In genomic region chrX:85018471-85018870, GRCh38 we compare ENCODE assay signal across 10 cellular contexts.
"Had no signal": no experiment of that assay in that cellular context is flagged by ENCODE, and none has a peak within 500 bp of the region (broad histone marks: within the 10 kb centered on the region; RNA-seq: fewer than 3 reads in every experiment).

No MANE protein-coding gene starts in this region.

- ATAC-seq: HCT116, K562 had no signal

- H3K27ac ChIP-seq: GM23248, HL-60 had no signal

- H3K4me1 ChIP-seq: HAP-1 had no signal

- H3K4me3 Mint-ChIP-seq: HFFc6 had no signal

- DNase-seq: GM23248, GOT3, H7, IMR-90, KG1 had no signal

- H3K9ac ChIP-seq: GM23248 had no signal

- H3K27ac Mint-ChIP-seq: HFFc6 had no signal

- FAIRE-seq: K562 had no signal

- H3K4me3 ChIP-seq: GM23248, HAP-1, K562 had no signal

- H2AFZ ChIP-seq: GM23248 had no signal
